ENCODE assay signal across 19 cellular contexts in genomic region chr16:86959729-86960128, GRCh38.
DNase-seq lines count a peak whose midpoint lies in the region; ATAC-seq, FAIRE-seq and TF ChIP-seq lines count a peak whose summit lies in the region.
"Had no signal": no experiment of that assay in that cellular context is flagged by ENCODE, and none has a peak within 500 bp of the region (broad histone marks: within the 10 kb centered on the region; RNA-seq: fewer than 3 reads in every experiment).

No MANE protein-coding gene starts in this region.

- no peak overlapping the region for H3K9ac ChIP-seq in kidney (ENCODE audit: low read length in 2 of 2)
- H3K9ac ChIP-seq: BLaER1 had no signal

- H3K36me3 Mint-ChIP-seq in neural crest cell (ENCODE audit: low read depth): no peaks in the 10 kb centered on the region
- H3K36me3 Mint-ChIP-seq: CD14-positive monocyte; CD4-positive, alpha-beta memory T cell had no signal

- ATAC-seq in GM18520 (IDR thresholded peaks at IDR 0.05; ENCODE audit: unreplicated experiment): no peak
- no peak for ATAC-seq in GM21786 (IDR thresholded peaks at IDR 0.05; ENCODE audit: unreplicated experiment)
- ATAC-seq: A549 had no signal

- H3K27me3 Mint-ChIP-seq in neural crest cell (ENCODE audit: low read depth): no peaks in the 10 kb centered on the region

- H3K4me1 ChIP-seq in kidney (ENCODE audit: control insufficient read depth in 1 of 2, insufficient read depth in 1 of 2, low read depth in 1 of 2, low read length in 2 of 2): no peaks in the 10 kb centered on the region
- H3K4me1 ChIP-seq: A549, HAP-1 had no signal

- peak overlapping the region; percentile 49 for H3K4me3 Mint-ChIP-seq in neural crest cell

- no peaks in the 10 kb centered on the region for H3K9me3 ChIP-seq in kidney (ENCODE audit: control insufficient read depth in 1 of 2, low read length in 2 of 2)
- H3K9me3 ChIP-seq: A549, BLaER1, HAP-1 had no signal

- H3K27ac ChIP-seq in kidney (ENCODE audit: low read depth in 2 of 2, low read length in 2 of 2): no peak overlapping the region
- H3K27ac ChIP-seq: 22Rv1, A549, BLaER1 had no signal

- no peak overlapping the region for H3K4me3 ChIP-seq in kidney (ENCODE audit: low read length in 2 of 2)
- H3K4me3 ChIP-seq: A549, BLaER1, HAP-1 had no signal

- TF ChIP-seq CTCF in kidney (IDR thresholded peaks at IDR 0.05; ENCODE audit: borderline replicate concordance, extremely low read depth, insufficient read depth) (no peak), neural crest cell (conservative IDR thresholded peaks at IDR 0.05) (no peak)

- no peaks in the 10 kb centered on the region for H3K9me3 Mint-ChIP-seq in neural crest cell
- H3K9me3 Mint-ChIP-seq: CD4-positive, alpha-beta memory T cell had no signal

- H3K36me3 ChIP-seq in kidney (ENCODE audit: control insufficient read depth in 1 of 2, insufficient read depth in 2 of 2, low read length in 2 of 2): no peaks in the 10 kb centered on the region
- H3K36me3 ChIP-seq: BLaER1, HAP-1 had no signal

- DNase-seq in activated effector memory CD4-positive, alpha-beta T cell treated with anti-CD3 and anti-CD28 coated beads, Interleukin-2, amount 50 U/mL, for 16 hours: peak; percentile 24
- no peak for DNase-seq in activated effector memory CD4-positive, alpha-beta T cell treated with Interleukin-2 at 50 U/mL for 16 hours
- DNase-seq in kidney: peak; percentile 10
- DNase-seq in neural crest cell (ENCODE audit: low read depth, low spot score): no peak
- DNase-seq in amygdala (lab: John Stamatoyannopoulos, UW): no peak
- DNase-seq: CD4-positive, alpha-beta memory T cell; DMS153; DMS79; GDM1; KG1 had no signal

- FAIRE-seq in kidney (lab: Jason Lieb, UNC): no peak
- FAIRE-seq: A549, GM12892, GM18507 had no signal

- peaks cover 68% of the 10 kb centered on the region for H3K4me1 Mint-ChIP-seq in neural crest cell

- intact Hi-C loops in kidney (cut with DNase I): no loop called here

- peak overlapping the region; percentile 64 for H3K27ac Mint-ChIP-seq in neural crest cell (ENCODE audit: unreplicated experiment)
- H3K27ac Mint-ChIP-seq: CD14-positive monocyte; CD4-positive, alpha-beta memory T cell had no signal

Comparison
In these comparisons a context has a peak if more than half of its experiments do, and no peak if none do; other contexts are left out.
1. DNase-seq: peak in activated effector memory CD4-positive, alpha-beta T cell treated with anti-CD3 and anti-CD28 coated beads, Interleukin-2, amount 50 U/mL, for 16 hours (single experiment) and kidney (single experiment); none in activated effector memory CD4-positive, alpha-beta T cell treated with Interleukin-2 at 50 U/mL for 16 hours (single experiment), neural crest cell (single experiment) and amygdala (0 of 56).